In the genomic region with DNA sequence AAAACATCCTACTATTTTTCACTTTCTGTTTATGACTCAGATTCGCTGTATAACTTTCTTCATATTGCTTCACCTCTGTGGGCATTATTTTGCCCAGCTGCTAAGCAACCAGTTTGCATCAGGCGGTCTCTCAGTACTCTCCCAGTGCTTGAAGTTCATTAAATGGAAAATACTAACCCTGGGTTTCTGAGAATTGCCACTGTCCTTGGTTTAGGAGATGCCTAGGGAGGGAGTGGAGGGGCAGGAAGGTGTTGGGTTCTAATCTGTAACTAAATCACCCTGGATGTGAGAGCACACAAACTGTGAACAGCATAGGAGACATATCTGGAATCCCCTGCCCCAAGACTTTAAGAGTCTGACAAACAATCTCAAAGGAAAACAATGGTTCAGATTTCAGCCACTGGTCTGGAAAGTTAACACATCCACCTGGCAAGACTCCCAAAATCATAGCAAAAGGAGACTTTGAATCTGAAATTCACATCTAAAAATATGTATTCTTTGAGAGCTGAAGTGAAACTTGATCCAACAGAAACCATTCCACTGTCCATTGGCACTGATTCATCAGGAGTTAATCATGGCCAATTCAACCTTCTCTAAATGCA, we compare ENCODE assay signal across 9 cellular contexts.
A peak's percentile ranks its signal among the peaks of the same experiment; 100 is the strongest.
DNase-seq lines count a peak whose midpoint lies in the region; ATAC-seq, FAIRE-seq and TF ChIP-seq lines count a peak whose summit lies in the region.
"Had no signal": no experiment of that assay in that cellular context is flagged by ENCODE, and none has a peak within 500 bp of the region (broad histone marks: within the 10 kb centered on the region; RNA-seq: fewer than 3 reads in every experiment).

No MANE protein-coding gene starts in this region.

- no peak for FAIRE-seq in pancreas (lab: Jason Lieb, UNC)

- H3K27ac ChIP-seq in pancreas (peak overlapping the region in 2 of 4 donors; percentile 39 to 68), uterus (no peak overlapping the region)

- no peak for TF ChIP-seq CTCF in epithelial cell of esophagus (IDR thresholded peaks at IDR 0.05; ENCODE audit: insufficient read depth, low read depth, low read length, missing control alignments)
- no peak for TF ChIP-seq CTCF in pancreas (IDR thresholded peaks at IDR 0.05)
- no peak for TF ChIP-seq CTCF in uterus (IDR thresholded peaks at IDR 0.05)

- H3K4me3 ChIP-seq in epithelial cell of esophagus (ENCODE audit: low read length) = no peak overlapping the region
- H3K4me3 ChIP-seq in pancreas = no peak overlapping the region
- no peak overlapping the region for H3K4me3 ChIP-seq in uterus

- H3K36me3 ChIP-seq in pancreas (no peaks in the 10 kb centered on the region), uterus (no peaks in the 10 kb centered on the region)

- H3K4me1 ChIP-seq in pancreas = peaks cover 18 to 24% (median 21%) of the 10 kb centered on the region in 3 donors
- H3K4me1 ChIP-seq in uterus = no peaks in the 10 kb centered on the region

- TF ChIP-seq POLR2A in uterus (IDR thresholded peaks at IDR 0.05) = no peak

- ATAC-seq in pancreas = peak in 3 of 4 donors; percentile 9 to 56 (median 13)
- ATAC-seq: stimulated activated effector memory CD8-positive, alpha-beta T cell treated with anti-CD3 and anti-CD28 coated beads, Interleukin-12 subunit alpha, Interleukin-12 subunit beta, amount 100 ng/mL, for 72 hours had no signal

- H3K27me3 ChIP-seq in pancreas (no peaks in the 10 kb centered on the region), uterus (no peaks in the 10 kb centered on the region)

- no peaks in the 10 kb centered on the region for H3K9me3 ChIP-seq in pancreas
- H3K9me3 ChIP-seq in uterus = no peaks in the 10 kb centered on the region

- WGBS in pancreas, 2 donors = 84 to 89% methylated on average over 2 of the region's 2 CpGs

- DNase-seq in ELR (ENCODE audit: low read depth) (peak; percentile 23), NOMO-1 treated with dmso at 0.1 percent for 144 hours (lab: John Stamatoyannopoulos, UW; ENCODE audit: unreplicated experiment) (peak; percentile 48), epithelial cell of esophagus (ENCODE audit: low read depth) (peak; percentile 83), pancreas (no peak), hypothalamus (lab: John Stamatoyannopoulos, UW) (no peak), SK-N-DZ (ENCODE audit: low spot score) (no peak), uterus (no peak)
- no peak for DNase-seq in effector CD8-positive, alpha-beta T cell (lab: John Stamatoyannopoulos, UW)

- intact Hi-C loops in pancreas (cut with DNase I) = no loop called here
- intact Hi-C loops in uterus (cut with DNase I; ENCODE audit: low total_unique reads) = no loop called here

Comparison
In these comparisons a context has a peak if more than half of its experiments do, and no peak if none do; other contexts are left out.
1. DNase-seq: peak in ELR (single experiment), NOMO-1 treated with dmso at 0.1 percent for 144 hours (single experiment) and epithelial cell of esophagus (single experiment); none in pancreas (0 of 6), hypothalamus (0 of 51), SK-N-DZ (single experiment), uterus (0 of 2) and effector CD8-positive, alpha-beta T cell (single experiment).